ENCODE assay signal across 19 cellular contexts in genomic region chr3:132822266-132822665, GRCh38.
"Had no signal": no experiment of that assay in that cellular context is flagged by ENCODE, and none has a peak within 500 bp of the region (broad histone marks: within the 10 kb centered on the region; RNA-seq: fewer than 3 reads in every experiment).

No MANE protein-coding gene starts in this region.

- H3K4me1 ChIP-seq: colonic mucosa, neural progenitor cell, upper lobe of right lung had no signal

- H3K9me3 ChIP-seq: colonic mucosa, right atrium auricular region, upper lobe of right lung had no signal

- H3K4me2 ChIP-seq: neural progenitor cell had no signal

- H3K27me3 ChIP-seq: brain microvascular endothelial cell, colonic mucosa, neural progenitor cell, right atrium auricular region, upper lobe of right lung had no signal

- H3K9ac ChIP-seq: neural progenitor cell had no signal

- H3K27ac ChIP-seq: brain microvascular endothelial cell, colonic mucosa, neural progenitor cell, skin epidermis, upper lobe of right lung had no signal

- H3K4me3 ChIP-seq: colonic mucosa, neural progenitor cell, right atrium auricular region, skin epidermis, upper lobe of right lung had no signal

- ATAC-seq: activated naive CD8-positive, alpha-beta T cell treated with anti-CD3 and anti-CD28 coated beads, Interleukin-2, amount 50 U/mL, for 24 hours; activated T-cell treated with anti-CD3 and anti-CD28 coated beads, Interleukin-2, amount 50 U/mL, for 4 hours; left ventricle myocardium superior; naive thymus-derived CD4-positive, alpha-beta T cell; upper lobe of right lung had no signal

- H3K36me3 ChIP-seq: brain microvascular endothelial cell, colonic mucosa, neural progenitor cell, right atrium auricular region, upper lobe of right lung had no signal

- DNase-seq: activated CD4-positive, alpha-beta T cell treated with anti-CD3 and anti-CD28 coated beads, Interleukin-2, amount 10 ng/mL, durations not matched to agents 7 days and 5 days; activated CD8-positive, alpha-beta memory T cell treated with anti-CD3 and anti-CD28 coated beads, Interleukin-2, amount 50 U/mL, for 4 hours; activated naive CD4-positive, alpha-beta T cell treated with anti-CD3 and anti-CD28 coated beads, Interleukin-2, amount 10 ng/mL, durations not matched to agents 7 days and 5 days; activated naive CD8-positive, alpha-beta T cell treated with anti-CD3 and anti-CD28 coated beads, Interleukin-2, amount 50 U/mL, for 24 hours; activated T-cell treated with anti-CD3 and anti-CD28 coated beads, Interleukin-2, amount 50 U/mL, for 4 hours; anterior cingulate cortex; brain microvascular endothelial cell; colonic mucosa; immature natural killer cell; kidney glomerular epithelial cell; left ventricle myocardium superior; naive thymus-derived CD4-positive, alpha-beta T cell; stimulated activated CD4-positive, alpha-beta T cell treated with anti-CD3 and anti-CD28 coated beads, Interleukin-15, amount 100 ng/mL, for 24 hours; stimulated activated CD4-positive, alpha-beta T cell treated with anti-CD3 and anti-CD28 coated beads, Interleukin-4, amount 100 ng/mL, for 1 hour; T1000; upper lobe of right lung had no signal
